In genomic region chr13:99281811-99282263, GRCh38 we compare ENCODE assay signal across 8 cellular contexts. TPM values are rescaled to one million over a fixed set of nuclear protein-coding genes. Genes with fewer than 3 reads are reported as not detected.
DNase-seq lines count a peak whose midpoint lies in the region; ATAC-seq and TF ChIP-seq lines count a peak whose summit lies in the region.

No MANE protein-coding gene starts in this region.

- H3K27me3 ChIP-seq in BE2C: no peaks in the 10 kb centered on the region

- H3K9me3 Mint-ChIP-seq in T-helper 2 cell treated with Interferon-gamma antibody and Interleukin-4, amounts not matched to agents 5 μg/mL and 100 μg/mL, for 36 hours: no peaks in the 10 kb centered on the region

- no peaks in the 10 kb centered on the region; the same call in 1 of the 2 replicates for H3K36me3 ChIP-seq in BE2C

- H3K9me3 ChIP-seq in BE2C: no peaks in the 10 kb centered on the region

- no peak for DNase-seq in T-helper 2 cell treated with Interferon-gamma antibody and Interleukin-4, amounts not matched to agents 5 μg/mL and 100 μg/mL, for 36 hours (ENCODE audit: low spot score)
- peak; percentile 60 for DNase-seq in fibroblast of mammary gland (ENCODE audit: low read depth)
- DNase-seq in stimulated activated CD8-positive, alpha-beta memory T cell treated with anti-CD3 and anti-CD28 coated beads, Interleukin-4, amount 100 ng/mL, for 24 hours (ENCODE audit: low read depth): peak; percentile 34
- no peak for DNase-seq in islet precursor cell
- no peak for DNase-seq in NCI-H1694 treated with DMSO at 0.1 percent for 48 hours (lab: John Stamatoyannopoulos, UW)
- no peak for DNase-seq in BE2C

- H3K4me3 ChIP-seq in fibroblast of mammary gland (ENCODE audit: control insufficient read depth, low read depth, low read length) (no peak overlapping the region), BE2C (ENCODE audit: low read depth, low read length) (no peak overlapping the region)

- H3K4me1 ChIP-seq in BE2C: peaks cover 6% of the 10 kb centered on the region

- H3K4me1 Mint-ChIP-seq in T-helper 2 cell treated with Interferon-gamma antibody and Interleukin-4, amounts not matched to agents 5 μg/mL and 100 μg/mL, for 36 hours (ENCODE audit: low read depth): peaks cover 76% of the 10 kb centered on the region

- ATAC-seq in GM18909 (IDR thresholded peaks at IDR 0.05; ENCODE audit: poor library complexity, unreplicated experiment): peak; percentile 73
- peak; percentile 84 for ATAC-seq in HG03025 (IDR thresholded peaks at IDR 0.05; ENCODE audit: low FRiP score, unreplicated experiment)

- no peaks in the 10 kb centered on the region for H3K27me3 Mint-ChIP-seq in T-helper 2 cell treated with Interferon-gamma antibody and Interleukin-4, amounts not matched to agents 5 μg/mL and 100 μg/mL, for 36 hours (ENCODE audit: low read depth)

- H3K36me3 Mint-ChIP-seq in T-helper 2 cell treated with Interferon-gamma antibody and Interleukin-4, amounts not matched to agents 5 μg/mL and 100 μg/mL, for 36 hours (ENCODE audit: low read depth): peaks cover 34% of the 10 kb centered on the region

- peak overlapping the region; percentile 89 for H3K27ac Mint-ChIP-seq in T-helper 2 cell treated with Interferon-gamma antibody and Interleukin-4, amounts not matched to agents 5 μg/mL and 100 μg/mL, for 36 hours

- no peak for TF ChIP-seq CTCF in fibroblast of mammary gland (conservative IDR thresholded peaks at IDR 0.05; ENCODE audit: control insufficient read depth, insufficient read depth, low read depth, low read length)
- TF ChIP-seq CTCF in BE2C (IDR thresholded peaks at IDR 0.05; ENCODE audit: low read depth, low read length): no peak

- H3K4me3 Mint-ChIP-seq in T-helper 2 cell treated with Interferon-gamma antibody and Interleukin-4, amounts not matched to agents 5 μg/mL and 100 μg/mL, for 36 hours: peak overlapping the region; percentile 78

RNA-seq across cellular contexts. Expression of gene GPR18, which starts 23.7 kb away (rescaled TPM):
- polyA plus RNA-seq in BE2C (2012; ENCODE audit: insufficient read depth, insufficient read length, low read depth): not detected

RNA-seq across cellular contexts. Expression of gene GPR183, which starts 25.4 kb away (rescaled TPM):
- not detected for polyA plus RNA-seq in BE2C (2012; ENCODE audit: insufficient read depth, insufficient read length, low read depth)

Comparison
In these comparisons a context has a peak if more than half of its experiments do, and no peak if none do; other contexts are left out.
1. DNase-seq: peak in fibroblast of mammary gland (single experiment) and stimulated activated CD8-positive, alpha-beta memory T cell treated with anti-CD3 and anti-CD28 coated beads, Interleukin-4, amount 100 ng/mL, for 24 hours (single experiment); none in T-helper 2 cell treated with Interferon-gamma antibody and Interleukin-4, amounts not matched to agents 5 μg/mL and 100 μg/mL, for 36 hours (single experiment), islet precursor cell (single experiment), NCI-H1694 treated with DMSO at 0.1 percent for 48 hours (single experiment) and BE2C (single experiment).